Comparison of ENCODE assay signal across 9 cellular contexts in genomic region chr18:37254256-37254880, GRCh38.
DNase-seq lines count a peak whose midpoint lies in the region; TF ChIP-seq lines count a peak whose summit lies in the region.
"Had no signal": no experiment of that assay in that cellular context is flagged by ENCODE, and none has a peak within 500 bp of the region (broad histone marks: within the 10 kb centered on the region; RNA-seq: fewer than 3 reads in every experiment).

No MANE protein-coding gene starts in this region.

- DNase-seq in WERI-Rb-1 (no peak), hepatocyte (ENCODE audit: low spot score) (peak; percentile 55), midbrain (lab: John Stamatoyannopoulos, UW) (no peak), NCI-H82 (lab: John Stamatoyannopoulos, UW) (no peak), NOMO-1 (lab: John Stamatoyannopoulos, UW; ENCODE audit: unreplicated experiment in 2 of 2) (no peak), NCI-H1048 (lab: John Stamatoyannopoulos, UW) (no peak)

- H3K79me2 ChIP-seq in hepatocyte, result no peaks in the 10 kb centered on the region

- H3K9me2 ChIP-seq in hepatocyte (replicated peaks; ENCODE audit: insufficient read depth), result no peaks in the 10 kb centered on the region

- WGBS in hepatocyte (ENCODE audit: low lambda C conversion rate, missing lambda C conversion rate), result 36% methylated on average over 10 of the region's 49 CpGs

- no peaks in the 10 kb centered on the region for H4K20me1 ChIP-seq in hepatocyte (ENCODE audit: insufficient read depth, poor library complexity, severe bottlenecking)

- POLR2A ChIA-PET in HEK293 (lab: Yijun Ruan, JAX), result no interaction called here

- H3K27ac ChIP-seq in HEK293 (ENCODE audit: extremely low read depth, low read depth, low read length) (no peak overlapping the region), WERI-Rb-1 (no peak overlapping the region), hepatocyte (peak overlapping the region; percentile 37), skeletal muscle tissue (ENCODE audit: low read depth, low read length) (no peak overlapping the region)
- H3K27ac ChIP-seq: epithelial cell of prostate had no signal

- TF ChIP-seq CTCF in HEK293 (tag by site-specific recombination; IDR thresholded peaks at IDR 0.05) (no peak), WERI-Rb-1 (IDR thresholded peaks at IDR 0.05; ENCODE audit: low read depth, low read length) (no peak), hepatocyte (IDR thresholded peaks at IDR 0.05; ENCODE audit: poor library complexity) (no peak)

- CTCF ChIA-PET in HEK293 (lab: Yijun Ruan, JAX), result interaction anchor here (1.3 kb wide), 1 partner anchor 73 kb away, joined by 3 read pairs; no protein-coding TSS in a partner anchor

- peak overlapping the region; percentile 99 for H3K4me2 ChIP-seq in hepatocyte

- H3K4me3 ChIP-seq in HEK293 (ENCODE audit: low read depth, low read length) (peak overlapping the region; percentile 38), WERI-Rb-1 (ENCODE audit: low read depth, low read length) (peak overlapping the region; percentile 35), hepatocyte (peak overlapping the region; percentile 33), skeletal muscle tissue (ENCODE audit: low read length in 3 of 3) (peak overlapping the region in 2 of 3 donors; percentile 35 to 48)

- no peaks in the 10 kb centered on the region for H3K9me3 ChIP-seq in HEK293 (ENCODE audit: control insufficient read depth, insufficient read depth, low read depth, low read length)
- H3K9me3 ChIP-seq in WERI-Rb-1 (ENCODE audit: severe bottlenecking), result no peaks in the 10 kb centered on the region
- H3K9me3 ChIP-seq in hepatocyte (ENCODE audit: low read depth), result no peaks in the 10 kb centered on the region
- H3K9me3 ChIP-seq in skeletal muscle tissue (ENCODE audit: control insufficient read depth in 3 of 3, low read length in 3 of 3), result no peaks in the 10 kb centered on the region

- H3K27me3 ChIP-seq in WERI-Rb-1 (ENCODE audit: insufficient read depth, low read depth, severe bottlenecking) (no peaks in the 10 kb centered on the region), hepatocyte (peaks cover 10% of the 10 kb centered on the region), skeletal muscle tissue (ENCODE audit: control insufficient read depth in 3 of 3, insufficient read depth in 3 of 3, low read length in 3 of 3) (peaks cover 51 to 71% (median 54%) of the 10 kb centered on the region in 3 donors)

- H3K4me1 ChIP-seq in HEK293 (ENCODE audit: control insufficient read depth, insufficient read depth, low read length) (no peaks in the 10 kb centered on the region), hepatocyte (ENCODE audit: insufficient read depth) (peaks cover 10% of the 10 kb centered on the region), skeletal muscle tissue (ENCODE audit: control insufficient read depth in 3 of 3, insufficient read depth in 3 of 3, low read length in 3 of 3) (peaks cover 0 to 3% (median 3%) of the 10 kb centered on the region in 3 donors)

- H2AFZ ChIP-seq in hepatocyte, result peak overlapping the region; percentile 86

- H3K9ac ChIP-seq in skeletal muscle tissue (ENCODE audit: low read depth in 1 of 3, low read length in 3 of 3), result no peak overlapping the region

- H3K36me3 ChIP-seq in HEK293 (ENCODE audit: control insufficient read depth in 2 of 2, insufficient read depth in 1 of 2, low read length in 2 of 2) (no peaks in the 10 kb centered on the region), WERI-Rb-1 (no peaks in the 10 kb centered on the region), hepatocyte (replicated peaks; ENCODE audit: insufficient read depth, low read depth) (no peaks in the 10 kb centered on the region), skeletal muscle tissue (ENCODE audit: control insufficient read depth in 3 of 3, insufficient read depth in 3 of 3, low read length in 3 of 3) (no peaks in the 10 kb centered on the region)

TF ChIP-seq in HEK293, 187 proteins besides CTCF, POLR2A, EP300 and RAD21 (continues in another document):
- TF ChIP-seq ZNF112 (tag by site-specific recombination; IDR thresholded peaks at IDR 0.05) (no peak), ZBTB8A (tag by site-specific recombination; IDR thresholded peaks at IDR 0.05) (0 out of 2 replicates have a peak, but pooled peaks have one; percentile 19), PBX3 (CRISPR knock-in tag; IDR thresholded peaks at IDR 0.05) (no peak), ZNF221 (tag by site-specific recombination; IDR thresholded peaks at IDR 0.05; ENCODE audit: borderline replicate concordance) (no peak), ZNF600 (tag by site-specific recombination; IDR thresholded peaks at IDR 0.05) (0 out of 2 replicates have a peak, but pooled peaks have one; percentile 30), ZNF354C (tag by site-specific recombination; IDR thresholded peaks at IDR 0.05; ENCODE audit: borderline replicate concordance, low read depth) (no peak), ZNF544 (tag by site-specific recombination; IDR thresholded peaks at IDR 0.05) (no peak), ZIC2 (tag by site-specific recombination; IDR thresholded peaks at IDR 0.05) (0 out of 2 replicates have a peak, but pooled peaks have one; percentile 17), ZNF791 (tag by site-specific recombination; IDR thresholded peaks at IDR 0.05) (no peak), ZNF175 (tag by site-specific recombination; IDR thresholded peaks at IDR 0.05) (no peak), ZNF157 (tag by site-specific recombination; IDR thresholded peaks at IDR 0.05) (no peak), FEZF1 (tag by site-specific recombination; IDR thresholded peaks at IDR 0.05) (no peak), SP3 (tag by site-specific recombination; IDR thresholded peaks at IDR 0.05) (peak; percentile 32; the same call in 1 of the 2 replicates), IKZF3 (tag by site-specific recombination; IDR thresholded peaks at IDR 0.05) (no peak), ZBTB26 (tag by site-specific recombination; optimal IDR thresholded peaks at IDR 0.05) (peak; percentile 28), ZFHX2 (tag by site-specific recombination; conservative IDR thresholded peaks at IDR 0.05) (peak; percentile 55), ZNF398 (tag by site-specific recombination; IDR thresholded peaks at IDR 0.05) (peak; percentile 35; the same call in 1 of the 2 replicates), ZNF202 (tag by site-specific recombination; IDR thresholded peaks at IDR 0.05; ENCODE audit: borderline replicate concordance) (no peak), KLF1 (tag by site-specific recombination; IDR thresholded peaks at IDR 0.05) (peak; percentile 40; the same call in 1 of the 2 replicates), ZNF292 (tag by site-specific recombination; IDR thresholded peaks at IDR 0.05; ENCODE audit: borderline replicate concordance, low read depth) (no peak), ZBTB17 (tag by site-specific recombination; IDR thresholded peaks at IDR 0.05) (0 out of 2 replicates have a peak, but pooled peaks have one; percentile 24), SCRT2 (tag by site-specific recombination; IDR thresholded peaks at IDR 0.05) (no peak), ZNF626 (tag by site-specific recombination; IDR thresholded peaks at IDR 0.05) (no peak), ZSCAN5A (tag by site-specific recombination; IDR thresholded peaks at IDR 0.05) (no peak)
